ENCODE assay signal across 8 cellular contexts in the genomic region with DNA sequence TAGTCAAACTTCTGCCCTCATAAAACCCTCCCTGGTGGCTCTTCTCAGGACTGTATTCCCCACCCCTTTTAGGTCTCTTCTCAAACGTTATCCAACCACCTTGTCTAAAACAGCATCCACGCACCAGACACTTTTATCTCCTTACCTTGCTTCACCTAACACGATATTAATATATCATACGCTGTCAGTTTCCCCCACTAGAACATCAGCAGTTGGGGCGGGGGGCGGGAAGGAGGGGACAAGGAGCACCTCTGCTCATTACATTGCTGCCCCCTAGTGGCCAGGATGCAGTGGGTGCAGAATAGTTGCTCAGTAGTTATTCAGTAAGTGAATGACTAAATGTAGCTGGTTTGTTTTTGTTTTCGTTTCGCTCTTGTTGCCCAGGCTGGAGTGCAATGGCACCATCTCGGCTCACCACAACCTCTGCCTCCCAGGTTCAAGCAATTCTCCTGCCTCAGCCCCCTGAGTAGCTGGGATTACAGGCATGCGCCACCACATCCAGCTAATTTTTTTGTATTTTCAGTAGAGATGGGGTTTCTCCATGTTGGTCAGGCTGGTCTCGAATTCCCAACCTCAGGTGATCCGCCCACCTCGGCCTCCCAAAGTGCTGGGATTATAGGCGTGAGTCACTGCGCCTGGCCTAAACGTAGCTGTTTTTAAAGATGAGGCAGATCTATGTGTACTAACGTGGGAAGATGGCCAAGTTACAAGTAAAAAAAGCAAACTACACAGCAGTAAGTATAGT. TPM values are rescaled to one million over a fixed set of nuclear protein-coding genes. Genes with fewer than 3 reads are reported as not detected.
DNase-seq lines count a peak whose midpoint lies in the region; TF ChIP-seq lines count a peak whose summit lies in the region.
"Not testable (repeated sequence)": the region's sequence is repeated elsewhere in the genome, so short reads cannot be mapped to it uniquely, and the experiment has no call there.

No MANE protein-coding gene starts in this region.

- not testable (repeated sequence) for H4K91ac ChIP-seq in H9 (ENCODE audit: insufficient read length, low read depth, low read length)

- H2BK12ac ChIP-seq in H9 (ENCODE audit: insufficient read length, low read depth, low read length) = not testable (repeated sequence)

- not testable (repeated sequence) for H4K20me1 ChIP-seq in H9 (ENCODE audit: control insufficient read depth, insufficient read depth, insufficient read length)

- not testable (repeated sequence) for H3K9me3 Mint-ChIP-seq in H9

- H3K27ac Mint-ChIP-seq in H9 = peak overlapping the region; percentile 94 to 96 (median 95)

- H2AFZ ChIP-seq in H9 (ENCODE audit: low read length) = not testable (repeated sequence)

- not testable (repeated sequence) for H3K56ac ChIP-seq in H9 (ENCODE audit: insufficient read length, low read depth, low read length)

- TF ChIP-seq CTCF in H9 (conservative IDR thresholded peaks at IDR 0.05) (peak; percentile 96), fibroblast of pulmonary artery (IDR thresholded peaks at IDR 0.05; ENCODE audit: low read length, missing control alignments) (peak; percentile 88)

- peak overlapping the region; percentile 25 for H3K27ac ChIP-seq in H9 (ENCODE audit: insufficient read length, low read depth, low read length)

- not testable (repeated sequence) for H3K79me2 ChIP-seq in H9 (ENCODE audit: insufficient read depth, low read length)

- not testable (repeated sequence) for H3K23me2 ChIP-seq in H9 (ENCODE audit: insufficient read length, low read depth, low read length, poor library complexity, severe bottlenecking)

- not testable (repeated sequence) for H3K27me3 ChIP-seq in H9 (ENCODE audit: insufficient read depth, low read length)

- H2AK5ac ChIP-seq in H9 (ENCODE audit: insufficient read length, low read length) = not testable (repeated sequence)

- not testable (repeated sequence) for H3K14ac ChIP-seq in H9 (ENCODE audit: insufficient read depth, low read length)

- not testable (repeated sequence) for H3K79me1 ChIP-seq in H9 (ENCODE audit: insufficient read depth, low read depth, low read length, poor library complexity, severe bottlenecking)

- not testable (repeated sequence) for H4K8ac ChIP-seq in H9 (replicated peaks; ENCODE audit: insufficient read length, low read depth, low read length)

- H3K4me3 Mint-ChIP-seq in H9 = peak overlapping the region; percentile 43 to 64

- H3K23ac ChIP-seq in H9 (ENCODE audit: insufficient read length, low read depth, low read length) = not testable (repeated sequence)

- not testable (repeated sequence) for H2BK5ac ChIP-seq in H9 (ENCODE audit: insufficient read length, low read length)

- not testable (repeated sequence) for H3T11ph ChIP-seq in H9 (ENCODE audit: low read length)

- H4K5ac ChIP-seq in H9 (ENCODE audit: insufficient read length, low read depth, low read length) = not testable (repeated sequence)

- H3K9me3 ChIP-seq in H9 (ENCODE audit: control insufficient read depth, low read depth, low read length) = not testable (repeated sequence)

- not testable (repeated sequence) for H3K18ac ChIP-seq in H9 (ENCODE audit: insufficient read length, low read depth, low read length)

- not testable (repeated sequence) for H2BK120ac ChIP-seq in H9 (ENCODE audit: low read depth, low read length, poor library complexity, severe bottlenecking)

- H2BK15ac ChIP-seq in H9 (ENCODE audit: low read depth, low read length) = not testable (repeated sequence)

- peak; percentile 67 for DNase-seq in CD1c-positive myeloid dendritic cell (ENCODE audit: extremely low spot score)
- peak; percentile 81 for DNase-seq in H9
- DNase-seq in NCI-H2107 treated with DMSO at 0.1 percent for 48 hours (lab: John Stamatoyannopoulos, UW; ENCODE audit: unreplicated experiment) = peak; percentile 25
- DNase-seq in T-helper 2 cell = peak in 4 of 5 experiments; percentile 35 to 86 (median 45)
- peak; percentile 67 for DNase-seq in activated naive CD4-positive, alpha-beta T cell treated with Interleukin-2 at 50 U/mL for 16 hours
- peak; percentile 70 for DNase-seq in fibroblast of pulmonary artery (ENCODE audit: low read depth)
- DNase-seq in myocyte (ENCODE audit: low read depth) = peak; percentile 65
- DNase-seq in stimulated activated CD8-positive, alpha-beta memory T cell treated with anti-CD3 and anti-CD28 coated beads, Interleukin-15, amount 100 ng/mL, for 1 hour (ENCODE audit: low read depth) = peak; percentile 39

- no CpG with 5 or more reads among the region's 17 CpGs for WGBS in H9 (ENCODE audit: extremely low coverage, insufficient read length, low lambda C conversion rate)

- not testable (repeated sequence) for H3K4ac ChIP-seq in H9 (ENCODE audit: low read depth, low read length)

- H3K4me3 ChIP-seq in fibroblast of pulmonary artery (replicated peaks; ENCODE audit: low read depth, low read length) = not testable (repeated sequence)

- H3K4me1 ChIP-seq in H9 (ENCODE audit: insufficient read depth, low read length) = not testable (repeated sequence)

- not testable (repeated sequence) for H3K27me3 Mint-ChIP-seq in H9 (ENCODE audit: low read depth)

- H3K4me1 Mint-ChIP-seq in H9 = peaks cover 24 to 32% of the 10 kb centered on the region in 2 experiments

- H3K9ac ChIP-seq in H9 (ENCODE audit: extremely low read depth, insufficient read length, low read length) = not testable (repeated sequence)

- H2BK20ac ChIP-seq in H9 (ENCODE audit: low read depth, low read length, poor library complexity, severe bottlenecking) = not testable (repeated sequence)

- H3K36me3 Mint-ChIP-seq in H9 (ENCODE audit: insufficient read depth in 1 of 3, low read depth in 3 of 3) = peaks cover 28 to 51% (median 42%) of the 10 kb centered on the region in 3 experiments

- not testable (repeated sequence) for H3K4me2 ChIP-seq in H9 (ENCODE audit: insufficient read depth, insufficient read length, low read length)

RNA-seq across cellular contexts. Expression of a gene that starts 35.2 kb away (rescaled TPM):
- total RNA-seq in H9 (2021) (43.1 and 45.0 TPM in 2 replicates), myocyte (0.13 TPM in 1 of 2 replicates, not detected in the other)
- polyA plus RNA-seq in myocyte (2012) = 0.20 TPM

RNA-seq across cellular contexts. Expression of a gene that starts 40.8 kb away (rescaled TPM):
- 11.6 and 12.0 TPM in 2 replicates for total RNA-seq in H9 (2021)
- 0.26 and 0.56 TPM in 2 replicates for total RNA-seq in myocyte
- polyA plus RNA-seq in myocyte (2012) = 4.4 TPM

RNA-seq across cellular contexts. Expression of a gene that starts 41.2 kb away (rescaled TPM):
- total RNA-seq in H9 (2021) (35.6 and 36.3 TPM in 2 replicates), myocyte (18.6 and 20.1 TPM in 2 replicates)
- 10.7 TPM for polyA plus RNA-seq in myocyte (2012)

Comparison
In these comparisons a context has a peak if more than half of its experiments do, and no peak if none do; other contexts are left out.
1. DNase-seq: peak in every context shown above with its lines; median percentile 81 in H9; 70 in fibroblast of pulmonary artery; 67 in CD1c-positive myeloid dendritic cell; 67 in activated naive CD4-positive, alpha-beta T cell treated with Interleukin-2 at 50 U/mL for 16 hours; 65 in myocyte; 45 in T-helper 2 cell; 39 in stimulated activated CD8-positive, alpha-beta memory T cell treated with anti-CD3 and anti-CD28 coated beads, Interleukin-15, amount 100 ng/mL, for 1 hour; 25 in NCI-H2107 treated with DMSO at 0.1 percent for 48 hours.
2. RNA of a gene that starts 35.2 kb away (total RNA-seq): 43.1 to 45.0 TPM in H9; 0.13 TPM in myocyte; every median in the first group is over 10 times any median in the second.